In genomic region chr2:109009920-109010610, GRCh38 we compare ENCODE assay signal across 1 cellular context.
TF ChIP-seq lines count a peak whose summit lies in the region.

No MANE protein-coding gene starts in this region.

TF ChIP-seq in K562, 482 proteins besides CTCF, POLR2A, EP300 and RAD21:
- TF ChIP-seq CREM (IDR thresholded peaks at IDR 0.05; ENCODE audit: low read depth) (0 out of 2 replicates have a peak, but pooled peaks have one; percentile 26), TRIM28 (IDR thresholded peaks at IDR 0.05) (no peak), HINFP (tag; conservative IDR thresholded peaks at IDR 0.05; ENCODE audit: low read depth) (no peak), CEBPG (CRISPR knock-in tag; IDR thresholded peaks at IDR 0.05) (no peak), CEBPG (tag; conservative IDR thresholded peaks at IDR 0.05 in 1 of 2, IDR thresholded peaks at IDR 0.05 in 1 of 2) (peak in 1 of 2 experiments; percentile 54; a peak in 1 of 4 replicates), TFAP4 (CRISPR knock-in tag; IDR thresholded peaks at IDR 0.05; ENCODE audit: borderline replicate concordance) (no peak)
